Comparison of ENCODE assay signal across 1 cellular context in genomic region chr19:16628183-16628983, GRCh38.
TF ChIP-seq lines count a peak whose summit lies in the region.

MED26 (minus strand) TSS chr19:16628204; CDS start chr19:16627943, 261 bp downstream.

TF ChIP-seq in HepG2, 621 proteins besides CTCF, POLR2A, EP300 and RAD21 (continued from another document and continues in another):
- 0 out of 2 replicates have a peak, but pooled peaks have one; percentile 50 for TF ChIP-seq ZNF318 (CRISPR knock-in tag; IDR thresholded peaks at IDR 0.05)
- TF ChIP-seq ZBTB10 (CRISPR knock-in tag; IDR thresholded peaks at IDR 0.05; ENCODE audit: borderline replicate concordance), result peak; percentile 24; the same call in 1 of the 2 replicates
- TF ChIP-seq RBFOX2 (IDR thresholded peaks at IDR 0.05; ENCODE audit: low read depth, low read length), result peak; percentile 82
- peak; percentile 62; the same call in 1 of the 2 replicates for TF ChIP-seq CREB1 (IDR thresholded peaks at IDR 0.05)
- TF ChIP-seq CREB1 (CRISPR knock-in tag; IDR thresholded peaks at IDR 0.05), result peak; percentile 60
- no peak for TF ChIP-seq BRCA1 (CRISPR knock-in tag; IDR thresholded peaks at IDR 0.05)
- TF ChIP-seq DZIP1 (CRISPR knock-in tag; IDR thresholded peaks at IDR 0.05), result peak; percentile 50; the same call in 1 of the 2 replicates
- peak; percentile 83 for TF ChIP-seq KAT7 (CRISPR knock-in tag; IDR thresholded peaks at IDR 0.05; ENCODE audit: borderline replicate concordance)
- peak; percentile 85 for TF ChIP-seq PATZ1 (CRISPR knock-in tag; IDR thresholded peaks at IDR 0.05)
- TF ChIP-seq ZNF121 (CRISPR knock-in tag; IDR thresholded peaks at IDR 0.05), result no peak
- peak; percentile 82 for TF ChIP-seq TBX2 (CRISPR knock-in tag; IDR thresholded peaks at IDR 0.05; ENCODE audit: borderline replicate concordance)
- TF ChIP-seq ZNF687 (CRISPR knock-in tag; IDR thresholded peaks at IDR 0.05), result peak; percentile 92
- peak; percentile 63 for TF ChIP-seq SNAPC4 (CRISPR knock-in tag; IDR thresholded peaks at IDR 0.05)
- 0 out of 2 replicates have a peak, but pooled peaks have one; percentile 18 for TF ChIP-seq ELK4 (CRISPR knock-in tag; IDR thresholded peaks at IDR 0.05; ENCODE audit: borderline replicate concordance)
- peak; percentile 88 for TF ChIP-seq RXRA (CRISPR knock-in tag; IDR thresholded peaks at IDR 0.05)
- peak; percentile 53; the same call in 1 of the 2 replicates for TF ChIP-seq MEF2D (CRISPR knock-in tag; IDR thresholded peaks at IDR 0.05)
- peak; percentile 86 for TF ChIP-seq THAP11 (CRISPR knock-in tag; IDR thresholded peaks at IDR 0.05)
- peak; percentile 26; the same call in 1 of the 2 replicates for TF ChIP-seq ZNF331 (CRISPR knock-in tag; IDR thresholded peaks at IDR 0.05)
- peak; percentile 59 for TF ChIP-seq PITX1 (CRISPR knock-in tag; IDR thresholded peaks at IDR 0.05)
